28 cellular contexts compared by ENCODE assay signal in the genomic region with DNA sequence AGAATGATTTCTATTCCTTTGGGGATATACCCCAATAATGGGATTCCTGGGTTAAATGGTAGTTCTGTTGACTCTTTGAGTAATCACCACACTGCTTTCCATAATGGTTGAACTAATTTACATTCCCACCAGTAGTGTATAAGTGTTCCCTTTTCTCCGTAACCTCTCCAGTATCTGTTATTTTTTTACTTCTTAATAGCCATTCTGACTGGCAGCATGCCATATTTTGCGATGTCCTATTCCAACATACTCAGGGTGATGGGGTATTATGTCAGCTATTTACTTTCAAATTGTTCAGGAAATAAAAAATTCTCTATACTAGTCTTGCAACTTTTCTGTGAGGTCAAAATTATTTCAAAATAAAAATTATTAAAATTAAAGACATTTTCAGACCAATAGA.
"Had no signal": no experiment of that assay in that cellular context is flagged by ENCODE, and none has a peak within 500 bp of the region (broad histone marks: within the 10 kb centered on the region; RNA-seq: fewer than 3 reads in every experiment).

No MANE protein-coding gene starts in this region.

- ATAC-seq: activated naive CD4-positive, alpha-beta T cell treated with anti-CD3 and anti-CD28 coated beads, Interleukin-2, amount 50 U/mL, for 72 hours; activated naive CD8-positive, alpha-beta T cell treated with anti-CD3 and anti-CD28 coated beads, Interleukin-2, amount 50 U/mL, for 24 hours; activated T-cell treated with anti-CD3 and anti-CD28 coated beads, Interleukin-2, amount 50 U/mL, for 4 hours; body of pancreas; K562; PC-3; T-cell had no signal

- H3K27ac Mint-ChIP-seq: activated CD4-positive, alpha-beta memory T cell treated with anti-CD3 and anti-CD28 coated beads for 36 hours; activated CD4-positive, alpha-beta T cell treated with anti-CD3 and anti-CD28 coated beads, Interleukin-2, amount 10 ng/mL, durations not matched to agents 7 days and 5 days; activated naive CD4-positive, alpha-beta T cell treated with anti-CD3 and anti-CD28 coated beads, Interleukin-2, amount 50 U/mL, for 72 hours; activated naive CD8-positive, alpha-beta T cell treated with anti-CD3 and anti-CD28 coated beads, Interleukin-2, amount 50 U/mL, for 24 hours; T-cell had no signal

- H3K27ac ChIP-seq: ascending aorta, body of pancreas, coronary artery, VCaP had no signal

- H3K27me3 Mint-ChIP-seq: activated CD4-positive, alpha-beta memory T cell treated with anti-CD3 and anti-CD28 coated beads for 36 hours; activated CD4-positive, alpha-beta T cell treated with anti-CD3 and anti-CD28 coated beads, Interleukin-2, amount 10 ng/mL, durations not matched to agents 7 days and 5 days; activated naive CD8-positive, alpha-beta T cell treated with anti-CD3 and anti-CD28 coated beads, Interleukin-2, amount 50 U/mL, for 24 hours; T-cell had no signal

- H3K4me3 Mint-ChIP-seq: activated CD4-positive, alpha-beta memory T cell treated with anti-CD3 and anti-CD28 coated beads for 36 hours; activated CD4-positive, alpha-beta T cell treated with anti-CD3 and anti-CD28 coated beads, Interleukin-2, amount 10 ng/mL, durations not matched to agents 7 days and 5 days; activated naive CD8-positive, alpha-beta T cell treated with anti-CD3 and anti-CD28 coated beads, Interleukin-2, amount 50 U/mL, for 24 hours; activated T-cell treated with anti-CD3 and anti-CD28 coated beads, Interleukin-2, amount 50 U/mL, for 4 hours; T-cell had no signal

- H3K4me1 ChIP-seq: ascending aorta had no signal

- H3K9me3 ChIP-seq: ascending aorta, body of pancreas had no signal

- DNase-seq: activated CD4-positive, alpha-beta memory T cell treated with anti-CD3 and anti-CD28 coated beads for 36 hours; activated CD4-positive, alpha-beta T cell treated with anti-CD3 and anti-CD28 coated beads, Interleukin-2, amount 10 ng/mL, durations not matched to agents 7 days and 5 days; activated CD4-positive, CD25-positive, alpha-beta regulatory T cell; activated CD8-positive, alpha-beta memory T cell treated with anti-CD3 and anti-CD28 coated beads for 24 hours; activated effector memory CD4-positive, alpha-beta T cell treated with anti-CD3 and anti-CD28 coated beads, Interleukin-2, amount 50 U/mL, for 16 hours; activated naive CD4-positive, alpha-beta T cell treated with Interleukin-2 at 50 U/mL for 16 hours; activated naive CD8-positive, alpha-beta T cell treated with anti-CD3 and anti-CD28 coated beads, Interleukin-2, amount 50 U/mL, for 24 hours; activated T-cell treated with anti-CD3 and anti-CD28 coated beads, Interleukin-2, amount 50 U/mL, for 4 hours; amniotic stem cell; central memory CD4-positive, alpha-beta T cell; Karpas-422; NCI-H1048; NCI-H1436; NCI-H1694 treated with DMSO at 0.1 percent for 48 hours; NCI-H2081 treated with DMSO at 0.1 percent for 48 hours; NCI-H2171 treated with DMSO at 0.1 percent for 48 hours; NCI-H510A treated with DMSO at 0.1 percent for 48 hours; PC-3; SHP77; T-cell; T-helper 2 cell; T1000 had no signal

- H3K27me3 ChIP-seq: ascending aorta, body of pancreas had no signal

- H3K36me3 ChIP-seq: ascending aorta had no signal

- H3K36me3 Mint-ChIP-seq: activated CD4-positive, alpha-beta memory T cell treated with anti-CD3 and anti-CD28 coated beads for 36 hours; T-cell had no signal

- H3K9me3 Mint-ChIP-seq: activated T-cell treated with anti-CD3 and anti-CD28 coated beads, Interleukin-2, amount 50 U/mL, for 4 hours; T-cell had no signal

- H3K4me3 ChIP-seq: ascending aorta, body of pancreas, coronary artery, K562 had no signal
